Comparison of ENCODE assay signal across 11 cellular contexts in the genomic region with DNA sequence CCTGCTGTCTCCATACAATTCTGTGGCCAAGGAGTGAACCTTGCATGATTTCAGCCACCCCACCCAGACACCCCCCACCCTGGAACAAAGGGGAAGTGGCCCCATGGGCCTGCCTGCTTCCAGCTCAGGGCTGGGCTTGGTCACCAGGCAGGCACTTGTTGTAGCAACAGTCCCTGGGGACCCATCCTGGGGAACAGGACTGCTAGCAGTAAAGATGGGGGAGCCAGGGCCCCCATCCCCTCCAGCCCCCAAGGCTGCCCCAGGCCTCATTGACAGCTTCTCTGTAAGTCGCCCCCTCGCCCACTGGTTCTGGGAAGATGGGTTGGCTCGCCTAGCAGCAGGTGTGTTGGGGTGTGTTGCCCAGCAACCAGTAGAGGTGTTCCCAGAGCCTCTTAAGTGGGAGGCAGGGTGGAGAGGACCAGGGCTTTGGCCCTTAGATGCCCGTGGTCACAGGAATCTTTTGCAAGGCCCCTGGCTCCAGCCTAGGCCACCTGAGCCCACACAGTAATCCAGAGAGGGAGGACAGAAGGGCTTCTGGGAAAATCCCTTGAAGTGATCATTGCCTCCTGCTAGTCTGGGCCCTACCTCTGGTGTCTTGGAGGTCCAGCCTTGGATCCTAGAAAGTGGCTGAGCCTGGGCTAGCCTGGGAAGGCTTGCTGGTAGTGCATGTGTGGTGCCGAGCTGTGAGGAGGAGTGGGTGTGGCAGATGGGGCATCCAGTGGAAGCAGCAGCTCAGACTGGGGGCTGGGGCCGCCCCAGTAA. TPM values are rescaled to one million over a fixed set of nuclear protein-coding genes. Genes with fewer than 3 reads are reported as not detected.
DNase-seq lines count a peak whose midpoint lies in the region; TF ChIP-seq lines count a peak whose summit lies in the region.
"Had no signal": no experiment of that assay in that cellular context is flagged by ENCODE, and none has a peak within 500 bp of the region (broad histone marks: within the 10 kb centered on the region; RNA-seq: fewer than 3 reads in every experiment).

No MANE protein-coding gene starts in this region.

- H3K36me3 Mint-ChIP-seq in neural progenitor cell, result no peaks in the 10 kb centered on the region
- H3K36me3 Mint-ChIP-seq in Caco-2 (ENCODE audit: insufficient read depth, unreplicated experiment), result no peaks in the 10 kb centered on the region
- H3K36me3 Mint-ChIP-seq in activated T-cell treated with anti-CD3 and anti-CD28 coated beads, Interleukin-2, amount 50 U/mL, for 24 hours (ENCODE audit: low read depth), result no peaks in the 10 kb centered on the region

- CTCF ChIA-PET in Caco-2 (lab: Charles Lee), result interaction anchor here (0.6 kb wide), 1 partner anchor 1011 kb away, joined by 3 read pairs; no protein-coding TSS in a partner anchor

- H3K4me3 Mint-ChIP-seq in neural progenitor cell (no peak overlapping the region), Caco-2 (ENCODE audit: unreplicated experiment) (no peak overlapping the region)
- no peak overlapping the region for H3K4me3 Mint-ChIP-seq in activated T-cell treated with anti-CD3 and anti-CD28 coated beads, Interleukin-2, amount 50 U/mL, for 24 hours

- H3K4me1 Mint-ChIP-seq in neural progenitor cell (peaks cover 44% of the 10 kb centered on the region), Caco-2 (ENCODE audit: low read depth, unreplicated experiment) (no peaks in the 10 kb centered on the region)
- peaks cover 36% of the 10 kb centered on the region for H3K4me1 Mint-ChIP-seq in activated T-cell treated with anti-CD3 and anti-CD28 coated beads, Interleukin-2, amount 50 U/mL, for 24 hours (ENCODE audit: low read depth)

- H3F3A ChIP-seq in neural progenitor cell (ENCODE audit: low read depth), result peaks cover 10% of the 10 kb centered on the region

- H3K4me1 ChIP-seq in ascending aorta, result peaks cover 20 to 44% of the 10 kb centered on the region in 2 donors
- peaks cover 21% of the 10 kb centered on the region for H3K4me1 ChIP-seq in neural progenitor cell
- H3K4me1 ChIP-seq in Caco-2, result no peaks in the 10 kb centered on the region

- H4K20me1 ChIP-seq in neural progenitor cell (ENCODE audit: low read depth), result peaks cover 3% of the 10 kb centered on the region

- H3K9me3 Mint-ChIP-seq in neural progenitor cell (no peaks in the 10 kb centered on the region), Caco-2 (ENCODE audit: unreplicated experiment) (no peaks in the 10 kb centered on the region)
- H3K9me3 Mint-ChIP-seq in activated T-cell treated with anti-CD3 and anti-CD28 coated beads, Interleukin-2, amount 50 U/mL, for 24 hours, result no peaks in the 10 kb centered on the region

- TF ChIP-seq CTCF in ascending aorta (IDR thresholded peaks at IDR 0.05), result no peak
- TF ChIP-seq CTCF in neural progenitor cell (IDR thresholded peaks at IDR 0.05), result no peak
- TF ChIP-seq CTCF in Caco-2 (IDR thresholded peaks at IDR 0.05; ENCODE audit: insufficient read depth in 1 of 2, low read depth in 1 of 2, low read length in 1 of 2, severe bottlenecking in 1 of 2, unreplicated experiment in 1 of 2), result no peak

- H2AFZ ChIP-seq in neural progenitor cell (replicated peaks), result no peak overlapping the region

- H3K4me2 ChIP-seq in neural progenitor cell, result no peak overlapping the region

- H3K27ac ChIP-seq in ascending aorta (peak overlapping the region; percentile 76 to 92), neural progenitor cell (no peak overlapping the region)

- intact Hi-C loops in ascending aorta (cut with DNase I), result loop anchor here (5.0 to 10.0 kb wide), 3 partner anchors 264 to 364 kb away; partner anchors contain the start of genes PML and STOML1
- intact Hi-C loops in Caco-2 (cut with micrococcal nuclease; ENCODE audit: unreplicated experiment), result no loop called here

- peak; percentile 69 for DNase-seq in DMS153 (lab: John Stamatoyannopoulos, UW)
- DNase-seq in NCI-H1417 (lab: John Stamatoyannopoulos, UW), result peak; percentile 84 to 95 (median 90)
- peak in 1 of 2 donors; percentile 76 for DNase-seq in ascending aorta (ENCODE audit: low spot score in 2 of 2)
- no peak for DNase-seq in neural progenitor cell (ENCODE audit: low spot score)
- no peak for DNase-seq in H4 (ENCODE audit: low spot score)
- no peak for DNase-seq in GF-D8 (lab: John Stamatoyannopoulos, UW)
- DNase-seq in Caco-2, result no peak
- no peak for DNase-seq in activated T-cell treated with anti-CD3 and anti-CD28 coated beads, Interleukin-2, amount 50 U/mL, for 24 hours
- DNase-seq: activated CD4-positive, alpha-beta T cell treated with anti-CD3 and anti-CD28 coated beads, Interleukin-2, amount 50 U/mL, for 1 hour; central memory CD4-positive, alpha-beta T cell had no signal

- no peaks in the 10 kb centered on the region for H3K9me3 ChIP-seq in ascending aorta
- H3K9me3 ChIP-seq in neural progenitor cell (ENCODE audit: low read depth), result no peaks in the 10 kb centered on the region
- no peaks in the 10 kb centered on the region for H3K9me3 ChIP-seq in Caco-2

- BruUV-seq in Caco-2 (replicated peaks; lab: Mats Ljungman, UMichigan), result no TSS peak

- H3K27ac Mint-ChIP-seq in neural progenitor cell (peak overlapping the region; percentile 69), Caco-2 (ENCODE audit: unreplicated experiment) (no peak overlapping the region)
- no peak overlapping the region for H3K27ac Mint-ChIP-seq in activated T-cell treated with anti-CD3 and anti-CD28 coated beads, Interleukin-2, amount 50 U/mL, for 24 hours

- H3K27me3 Mint-ChIP-seq in neural progenitor cell (ENCODE audit: insufficient read depth, low read depth) (peaks cover 11% of the 10 kb centered on the region), Caco-2 (ENCODE audit: insufficient read depth, unreplicated experiment) (peaks cover 8% of the 10 kb centered on the region)
- no peaks in the 10 kb centered on the region for H3K27me3 Mint-ChIP-seq in activated T-cell treated with anti-CD3 and anti-CD28 coated beads, Interleukin-2, amount 50 U/mL, for 24 hours

- no peak overlapping the region for H3K9ac ChIP-seq in neural progenitor cell

- no peaks in the 10 kb centered on the region for H3K79me2 ChIP-seq in neural progenitor cell (ENCODE audit: low read depth)

- no peaks in the 10 kb centered on the region for H3K36me3 ChIP-seq in ascending aorta
- H3K36me3 ChIP-seq in neural progenitor cell, result no peaks in the 10 kb centered on the region
- H3K36me3 ChIP-seq in Caco-2 (ENCODE audit: control insufficient read depth, insufficient read depth, low read length), result no peaks in the 10 kb centered on the region

- H3K27me3 ChIP-seq in ascending aorta (no peaks in the 10 kb centered on the region), neural progenitor cell (no peaks in the 10 kb centered on the region), Caco-2 (replicated peaks; ENCODE audit: control insufficient read depth, insufficient read depth, low read length) (no peaks in the 10 kb centered on the region)

- H3K4me3 ChIP-seq in ascending aorta (no peak overlapping the region), neural progenitor cell (no peak overlapping the region), Caco-2 (ENCODE audit: low read depth, low read length) (no peak overlapping the region)

- POLR2A ChIA-PET in Caco-2 (lab: Charles Lee), result no interaction called here

RNA-seq across cellular contexts. Expression of gene CYP11A1, which starts 48.9 kb away (rescaled TPM):
- total RNA-seq in ascending aorta, result 62.4 TPM
- total RNA-seq in neural progenitor cell (ENCODE audit: low replicate concordance), result 0.99 and 1.1 TPM in 2 replicates
- not detected in 2 replicates for total RNA-seq in H4 (2014; rRNA removed; shearing (Covaris generic))
- total RNA-seq in Caco-2 (2022), result 0.56 TPM in 1 of 2 replicates, not detected in the other
- total RNA-seq: LHCN-M2 had no signal

Comparison
In these comparisons a context has a peak if more than half of its experiments do, and no peak if none do; other contexts are left out.
1. DNase-seq: peak in DMS153 (single experiment) and NCI-H1417 (3 of 3); none in neural progenitor cell (single experiment), H4 (single experiment), GF-D8 (single experiment), Caco-2 (0 of 2) and activated T-cell treated with anti-CD3 and anti-CD28 coated beads, Interleukin-2, amount 50 U/mL, for 24 hours (single experiment).
2. RNA of gene CYP11A1, which starts 48.9 kb away (total RNA-seq): 62.4 TPM in ascending aorta (single experiment); 0.99 to 1.1 TPM in neural progenitor cell, not detected in H4 and 0.56 TPM in Caco-2; every median in the first group is over 10 times any median in the second.